ENCODE assay signal across 29 cellular contexts in genomic region chr20:11176431-11176830, GRCh38.
DNase-seq lines count a peak whose midpoint lies in the region; ATAC-seq and TF ChIP-seq lines count a peak whose summit lies in the region.
"Had no signal": no experiment of that assay in that cellular context is flagged by ENCODE, and none has a peak within 500 bp of the region (broad histone marks: within the 10 kb centered on the region; RNA-seq: fewer than 3 reads in every experiment).

No MANE protein-coding gene starts in this region.

- CTCF ChIA-PET in PC-3 (lab: Charles Lee), result no interaction called here

- H3K9ac ChIP-seq in PC-3 (ENCODE audit: low read length), result no peak overlapping the region
- H3K9ac ChIP-seq: BLaER1; BLaER1 treated with 17β-estradiol and CSF1 and Interleukin-3, amounts not matched to agents 10 nM and 100 nM had no signal

- H3K9me3 ChIP-seq in PC-3 (ENCODE audit: low read length), result 0 out of 2 replicates have a peak, but pooled peaks cover 7% of the 10 kb centered on the region
- H3K9me3 ChIP-seq: BE2C, Caco-2 had no signal

- H3K4me1 ChIP-seq in PC-3 (ENCODE audit: insufficient read depth, low read length), result peaks cover 36% of the 10 kb centered on the region
- H3K4me1 ChIP-seq: BE2C; BLaER1; BLaER1 treated with 17β-estradiol and CSF1 and Interleukin-3, amounts not matched to agents 10 nM and 100 nM; Caco-2 had no signal

- H3F3A ChIP-seq in PC-3 (ENCODE audit: low read length, unreplicated experiment), result peaks cover 6% of the 10 kb centered on the region

- H3K27ac ChIP-seq in PC-3 (ENCODE audit: low read length), result peak overlapping the region; percentile 39
- H3K27ac ChIP-seq in coronary artery, result no peak overlapping the region
- H3K27ac ChIP-seq: 22Rv1; A549; BLaER1; BLaER1 treated with 17β-estradiol and CSF1 and Interleukin-3, amounts not matched to agents 10 nM and 100 nM; C4-2B had no signal

- peak; percentile 2 for DNase-seq in NCI-H446 treated with DMSO at 0.1 percent for 48 hours (lab: John Stamatoyannopoulos, UW)
- DNase-seq in PC-3, result peak; percentile 92
- no peak for DNase-seq in coronary artery (ENCODE audit: low spot score)
- DNase-seq: 8988T; ACHN; AML-193; BE2C; C1 segment of cervical spinal cord; Caco-2; Calu3; CD4-positive, alpha-beta memory T cell; CD4-positive, alpha-beta T cell; CD4-positive, CD25-positive, alpha-beta regulatory T cell; CD8-positive, alpha-beta memory T cell; CD8-positive, alpha-beta T cell; COR-L47; DMS 273 treated with DMSO at 0.1 percent for 48 hours; DMS153; DMS53; DMS79; DMS79 treated with DMSO at 0.1 percent for 48 hours; DND-41; EL had no signal

- peak overlapping the region; percentile 23 for H3K4me2 ChIP-seq in PC-3 (ENCODE audit: low read length)
- H3K4me2 ChIP-seq: A549; BLaER1; BLaER1 treated with 17β-estradiol and CSF1 and Interleukin-3, amounts not matched to agents 10 nM and 100 nM had no signal

- H3K9me2 ChIP-seq in PC-3 (replicated peaks; ENCODE audit: low read length), result no peaks in the 10 kb centered on the region

- no peak overlapping the region for H2AFZ ChIP-seq in PC-3 (ENCODE audit: low read length)

- no peaks in the 10 kb centered on the region for H3K27me3 ChIP-seq in PC-3 (ENCODE audit: low read length)
- H3K27me3 ChIP-seq: BE2C; BLaER1; BLaER1 treated with 17β-estradiol and CSF1 and Interleukin-3, amounts not matched to agents 10 nM and 100 nM had no signal

- peak; percentile 45 for ATAC-seq in PC-3
- ATAC-seq in HG03097 (IDR thresholded peaks at IDR 0.05; ENCODE audit: low FRiP score, unreplicated experiment), result no peak
- ATAC-seq: A549; CD8-positive, alpha-beta T cell had no signal

- peaks cover 8% of the 10 kb centered on the region; the same call in 1 of the 2 replicates for H3K36me3 ChIP-seq in PC-3 (ENCODE audit: low read depth, low read length)
- H3K36me3 ChIP-seq: BE2C; BLaER1; BLaER1 treated with 17β-estradiol and CSF1 and Interleukin-3, amounts not matched to agents 10 nM and 100 nM had no signal

- intact Hi-C loops in PC-3 (cut with micrococcal nuclease), result loop anchor here (5.0 kb wide), 1 partner anchor 34 kb away; no protein-coding TSS in a partner anchor

- no peaks in the 10 kb centered on the region for H3K79me2 ChIP-seq in PC-3 (ENCODE audit: low read length)

- H3K4me3 ChIP-seq in PC-3 (ENCODE audit: low read length) (no peak overlapping the region), coronary artery (no peak overlapping the region)
- H3K4me3 ChIP-seq: A549; BLaER1; BLaER1 treated with 17β-estradiol and CSF1 and Interleukin-3, amounts not matched to agents 10 nM and 100 nM had no signal

- TF ChIP-seq CTCF in PC-3 (conservative IDR thresholded peaks at IDR 0.05; ENCODE audit: low read depth, low read length), result no peak
- TF ChIP-seq CTCF in coronary artery (IDR thresholded peaks at IDR 0.05), result no peak

- POLR2A ChIA-PET in PC-3 (lab: Charles Lee; ENCODE audit: unreplicated experiment), result no interaction called here

- no peaks in the 10 kb centered on the region for H4K20me1 ChIP-seq in PC-3 (ENCODE audit: low read length)
- H4K20me1 ChIP-seq: BLaER1; BLaER1 treated with 17β-estradiol and CSF1 and Interleukin-3, amounts not matched to agents 10 nM and 100 nM had no signal

- no TSS peak for BruUV-seq in PC-3 (replicated peaks; lab: Mats Ljungman, UMichigan)
